In genomic region chr5:143401846-143402463, GRCh38 we compare ENCODE assay signal across 8 cellular contexts. TPM values are rescaled to one million over a fixed set of nuclear protein-coding genes. Genes with fewer than 3 reads are reported as not detected.
A peak's percentile ranks its signal among the peaks of the same experiment; 100 is the strongest.
DNase-seq lines count a peak whose midpoint lies in the region; ATAC-seq, FAIRE-seq and TF ChIP-seq lines count a peak whose summit lies in the region.

No MANE protein-coding gene starts in this region.

- H3K4me2 ChIP-seq in keratinocyte (ENCODE audit: control insufficient read depth, extremely low read depth, insufficient read depth, low read depth, low read length): peak overlapping the region; percentile 81

- no peaks in the 10 kb centered on the region for H3K27me3 Mint-ChIP-seq in activated naive CD8-positive, alpha-beta T cell treated with anti-CD3 and anti-CD28 coated beads, Interleukin-2, amount 10 ng/mL, durations not matched to agents 7 days and 5 days
- H3K27me3 Mint-ChIP-seq in stimulated activated naive CD8-positive, alpha-beta T cell treated with anti-CD3 and anti-CD28 coated beads, Interleukin-15, amount 100 ng/mL, for 72 hours: no peaks in the 10 kb centered on the region

- H3K27ac Mint-ChIP-seq in activated naive CD8-positive, alpha-beta T cell treated with anti-CD3 and anti-CD28 coated beads, Interleukin-2, amount 10 ng/mL, durations not matched to agents 7 days and 5 days: peak overlapping the region; percentile 79
- peak overlapping the region; percentile 29 to 66 for H3K27ac Mint-ChIP-seq in stimulated activated naive CD8-positive, alpha-beta T cell treated with anti-CD3 and anti-CD28 coated beads, Interleukin-15, amount 100 ng/mL, for 72 hours

- H2AFZ ChIP-seq in keratinocyte (ENCODE audit: control insufficient read depth, low read length): no peak overlapping the region

- POLR2A ChIA-PET in HEK293 (lab: Yijun Ruan, JAX): interaction anchor here (1.4 kb wide), 1 partner anchor 315 kb away, joined by 4 read pairs; no protein-coding TSS in a partner anchor
- POLR2A ChIA-PET in activated naive CD8-positive, alpha-beta T cell treated with anti-CD3 and anti-CD28 coated beads, Interleukin-2, amount 10 ng/mL, durations not matched to agents 7 days and 5 days (lab: Charles Lee): interaction anchor here (1.0 kb wide), 1 partner anchor 399 kb away, joined by 3 read pairs; no protein-coding TSS in a partner anchor

- no peaks in the 10 kb centered on the region for H3K27me3 ChIP-seq in keratinocyte (ENCODE audit: control insufficient read depth, extremely low read depth, insufficient read depth, low read length)

- H3K4me3 ChIP-seq in HEK293 (ENCODE audit: low read depth, low read length): peak overlapping the region; percentile 95
- peak overlapping the region; percentile 64 to 94 (median 86) for H3K4me3 ChIP-seq in keratinocyte (ENCODE audit: control insufficient read depth in 2 of 3, extremely low read depth in 1 of 3, insufficient read depth in 2 of 3, low read depth in 1 of 3, low read length in 3 of 3)

- dilution Hi-C loops in keratinocyte (cut with MboI; ENCODE audit: extremely low pct_ligation_motif_present, low sequenced_read_pairs): no loop called here

- TF ChIP-seq CTCF in HEK293 (tag by site-specific recombination; IDR thresholded peaks at IDR 0.05) (no peak), keratinocyte (optimal IDR thresholded peaks at IDR 0.05 in 1 of 3, IDR thresholded peaks at IDR 0.05 in 1 of 3, conservative IDR thresholded peaks at IDR 0.05 in 1 of 3; ENCODE audit: extremely low read depth in 1 of 3, insufficient read depth in 2 of 3, low read length in 3 of 3) (no peak)

- CTCF ChIA-PET in HEK293 (lab: Yijun Ruan, JAX): interaction anchor here (0.6 to 2.3 kb wide), 6 partner anchors 161 to 423 kb away, joined by 3 to 9 read pairs (median 4); no protein-coding TSS in a partner anchor

- no peak for FAIRE-seq in keratinocyte (lab: Jason Lieb, UNC)

- peak; percentile 9 for DNase-seq in AG08396 (ENCODE audit: low spot score)
- DNase-seq in activated naive CD8-positive, alpha-beta T cell treated with anti-CD3 and anti-CD28 coated beads, Interleukin-2, amount 10 ng/mL, durations not matched to agents 7 days and 5 days: no peak
- DNase-seq in keratinocyte (ENCODE audit: low read depth, low spot score): no peak
- peak in 1 of 2 donors; percentile 14 for DNase-seq in stimulated activated naive CD8-positive, alpha-beta T cell treated with anti-CD3 and anti-CD28 coated beads, Interleukin-15, amount 100 ng/mL, for 72 hours
- DNase-seq in NAMALWA (ENCODE audit: low spot score): no peak
- no peak for DNase-seq in NCI-H2227 treated with DMSO at 0.1 percent for 48 hours (lab: John Stamatoyannopoulos, UW)

- peaks cover 28% of the 10 kb centered on the region for H3K36me3 Mint-ChIP-seq in activated naive CD8-positive, alpha-beta T cell treated with anti-CD3 and anti-CD28 coated beads, Interleukin-2, amount 10 ng/mL, durations not matched to agents 7 days and 5 days

- no peaks in the 10 kb centered on the region for H3K9me1 ChIP-seq in keratinocyte (ENCODE audit: control insufficient read depth, extremely low read depth, insufficient read depth, low read length)

- H3K9me3 Mint-ChIP-seq in activated naive CD8-positive, alpha-beta T cell treated with anti-CD3 and anti-CD28 coated beads, Interleukin-2, amount 10 ng/mL, durations not matched to agents 7 days and 5 days: peaks cover 2% of the 10 kb centered on the region
- peaks cover 0 to 10% of the 10 kb centered on the region in 2 donors for H3K9me3 Mint-ChIP-seq in stimulated activated naive CD8-positive, alpha-beta T cell treated with anti-CD3 and anti-CD28 coated beads, Interleukin-15, amount 100 ng/mL, for 72 hours

- H3K27ac ChIP-seq in HEK293 (ENCODE audit: extremely low read depth, low read depth, low read length): peak overlapping the region; percentile 99
- H3K27ac ChIP-seq in keratinocyte (ENCODE audit: control insufficient read depth, insufficient read depth, low read length): peak overlapping the region; percentile 84

- ATAC-seq in activated naive CD8-positive, alpha-beta T cell treated with anti-CD3 and anti-CD28 coated beads, Interleukin-2, amount 10 ng/mL, durations not matched to agents 7 days and 5 days (ENCODE audit: low read depth): no peak
- no peak for ATAC-seq in stimulated activated naive CD8-positive, alpha-beta T cell treated with anti-CD3 and anti-CD28 coated beads, Interleukin-15, amount 100 ng/mL, for 72 hours
- no peak for ATAC-seq in HG03108 (IDR thresholded peaks at IDR 0.05; ENCODE audit: unreplicated experiment)

- H3K4me3 Mint-ChIP-seq in activated naive CD8-positive, alpha-beta T cell treated with anti-CD3 and anti-CD28 coated beads, Interleukin-2, amount 10 ng/mL, durations not matched to agents 7 days and 5 days: peak overlapping the region; percentile 87
- peak overlapping the region; percentile 79 to 90 for H3K4me3 Mint-ChIP-seq in stimulated activated naive CD8-positive, alpha-beta T cell treated with anti-CD3 and anti-CD28 coated beads, Interleukin-15, amount 100 ng/mL, for 72 hours

- peak overlapping the region; percentile 93 for H3K9ac ChIP-seq in keratinocyte (ENCODE audit: control insufficient read depth, extremely low read depth, insufficient read depth, low read length)

- H3K4me1 Mint-ChIP-seq in activated naive CD8-positive, alpha-beta T cell treated with anti-CD3 and anti-CD28 coated beads, Interleukin-2, amount 10 ng/mL, durations not matched to agents 7 days and 5 days: peaks cover 54% of the 10 kb centered on the region
- peaks cover 36% of the 10 kb centered on the region for H3K4me1 Mint-ChIP-seq in stimulated activated naive CD8-positive, alpha-beta T cell treated with anti-CD3 and anti-CD28 coated beads, Interleukin-15, amount 100 ng/mL, for 72 hours

- H4K20me1 ChIP-seq in keratinocyte (ENCODE audit: control insufficient read depth, extremely low read depth, insufficient read depth, low read length): no peaks in the 10 kb centered on the region

- H3K9me3 ChIP-seq in HEK293 (ENCODE audit: control insufficient read depth, insufficient read depth, low read depth, low read length) (no peaks in the 10 kb centered on the region), keratinocyte (ENCODE audit: control insufficient read depth, low read depth, low read length) (no peaks in the 10 kb centered on the region)

- H3K36me3 ChIP-seq in HEK293 (ENCODE audit: control insufficient read depth in 2 of 2, insufficient read depth in 1 of 2, low read length in 2 of 2): peaks cover 0 to 12% of the 10 kb centered on the region in 2 experiments; a peak in 1 of 3 replicates
- H3K36me3 ChIP-seq in keratinocyte (ENCODE audit: control insufficient read depth in 2 of 2, extremely low read depth in 1 of 2, insufficient read depth in 2 of 2, low read length in 2 of 2): peaks cover 0 to 2% of the 10 kb centered on the region in 2 experiments

- H3K4me1 ChIP-seq in HEK293 (ENCODE audit: control insufficient read depth, insufficient read depth, low read length) (peaks cover 8% of the 10 kb centered on the region; the same call in 1 of the 2 replicates), keratinocyte (ENCODE audit: control insufficient read depth, extremely low read depth, insufficient read depth, low read length) (peaks cover 16% of the 10 kb centered on the region)

- H3K79me2 ChIP-seq in keratinocyte (ENCODE audit: control insufficient read depth, insufficient read depth, low read length): peaks cover 65% of the 10 kb centered on the region

TF ChIP-seq in HEK293, 187 proteins besides CTCF, POLR2A, EP300 and RAD21 (continues in another document):
- TF ChIP-seq SALL2 (tag by site-specific recombination; IDR thresholded peaks at IDR 0.05; ENCODE audit: borderline replicate concordance) (no peak), YY1 (tag by site-specific recombination; IDR thresholded peaks at IDR 0.05) (no peak), ZNF560 (tag by site-specific recombination; IDR thresholded peaks at IDR 0.05; ENCODE audit: borderline replicate concordance) (no peak), SCRT2 (tag by site-specific recombination; IDR thresholded peaks at IDR 0.05) (no peak), ZNF157 (tag by site-specific recombination; IDR thresholded peaks at IDR 0.05) (no peak), ZSCAN5A (tag by site-specific recombination; IDR thresholded peaks at IDR 0.05) (no peak), ZEB2 (tag by site-specific recombination; IDR thresholded peaks at IDR 0.05) (peak; percentile 63; the same call in 1 of the 2 replicates)

RNA-seq across cellular contexts. Expression of gene NR3C1, which starts 1.5 kb away (rescaled TPM):
- total RNA-seq in activated naive CD8-positive, alpha-beta T cell treated with anti-CD3 and anti-CD28 coated beads, Interleukin-2, amount 10 ng/mL, durations not matched to agents 7 days and 5 days: 100 to 1,000 TPM in 1 of 2 experiments, 10 to 100 TPM in 1; 95.5 to 102 TPM
- 21.7 to 30.7 TPM (median 25.8 TPM) in 3 replicates for polyA plus RNA-seq in keratinocyte
- 14.8 TPM for polyA plus RNA-seq in keratinocyte (2011; ENCODE audit: low read depth)
- 12.4 and 23.6 TPM in 2 replicates for polyA plus RNA-seq in keratinocyte (2011; cell fraction: cytosol; rRNA removed)
- polyA plus RNA-seq in keratinocyte (2011; cell fraction: nucleus; rRNA removed): 24.1 and 28.0 TPM in 2 replicates
- polyA plus RNA-seq in keratinocyte (2012; ENCODE audit: low replicate concordance): 19.3 and 23.3 TPM in 2 replicates
- 16.2 to 59.6 TPM (median 49.4 TPM) in 3 replicates for polyA minus RNA-seq in keratinocyte
- polyA minus RNA-seq in keratinocyte (2011; cell fraction: cytosol; rRNA and poly(A)+ RNA removed): 24.4 TPM
- polyA minus RNA-seq in keratinocyte (2011; cell fraction: nucleus; rRNA and poly(A)+ RNA removed): 43.6 and 80.7 TPM in 2 replicates
